Comparison of ENCODE assay signal across 8 cellular contexts in genomic region chr10:79244068-79244442, GRCh38.
DNase-seq lines count a peak whose midpoint lies in the region; ATAC-seq and TF ChIP-seq lines count a peak whose summit lies in the region.

No MANE protein-coding gene starts in this region.

- no peak for ATAC-seq in CD8-positive, alpha-beta T cell
- ATAC-seq in HG02678 (IDR thresholded peaks at IDR 0.05; ENCODE audit: unreplicated experiment) (peak; percentile 1), natural killer cell (no peak), GM18873 (IDR thresholded peaks at IDR 0.05; ENCODE audit: low FRiP score, unreplicated experiment) (no peak)

- POLR2A ChIA-PET in CD8-positive, alpha-beta T cell (lab: Charles Lee): no interaction called here

- H3K4me3 Mint-ChIP-seq in CD8-positive, alpha-beta T cell: peak overlapping the region; percentile 83
- peak overlapping the region; percentile 85 for H3K4me3 Mint-ChIP-seq in natural killer cell

- DNase-seq in CD8-positive, alpha-beta T cell: no peak
- DNase-seq in astrocyte of the spinal cord (ENCODE audit: low read depth, low spot score): no peak
- no peak for DNase-seq in natural killer cell
- no peak for DNase-seq in ACHN
- DNase-seq in NCI-H187 (lab: John Stamatoyannopoulos, UW): no peak
- DNase-seq in NCI-H2171 (lab: John Stamatoyannopoulos, UW): no peak

- no peaks in the 10 kb centered on the region for H3K27me3 ChIP-seq in CD8-positive, alpha-beta T cell (ENCODE audit: insufficient read depth, low read length)

- TF ChIP-seq CTCF in CD8-positive, alpha-beta T cell (IDR thresholded peaks at IDR 0.05): no peak
- TF ChIP-seq CTCF in astrocyte of the spinal cord (IDR thresholded peaks at IDR 0.05; ENCODE audit: low read depth, low read length) (no peak), natural killer cell (IDR thresholded peaks at IDR 0.05) (no peak)

- intact Hi-C loops in CD8-positive, alpha-beta T cell (cut with DNase I, micrococcal nuclease): loop anchor here (5.0 kb wide), 1 partner anchor 103 kb away; the partner anchor contains the start of gene PPIF (in 2 of the 2)
- intact Hi-C loops in natural killer cell (cut with micrococcal nuclease): loop anchor here (2.0 kb wide), 1 partner anchor 23 kb away; no protein-coding TSS in a partner anchor

- H3K9me3 ChIP-seq in CD8-positive, alpha-beta T cell (ENCODE audit: low read length): no peaks in the 10 kb centered on the region

- no peaks in the 10 kb centered on the region for H3K36me3 ChIP-seq in CD8-positive, alpha-beta T cell (ENCODE audit: insufficient read depth, low read length)

- in situ Hi-C loops in astrocyte of the spinal cord (cut with HindIII; ENCODE audit: low sequenced_read_pairs) (no loop called here), ACHN (cut with HindIII; ENCODE audit: low pct_ligation_motif_present, low pct_unique_long_range_greater_than_20kb, low sequenced_read_pairs) (no loop called here)

- H3K27ac Mint-ChIP-seq in CD8-positive, alpha-beta T cell: peak overlapping the region; percentile 75
- H3K27ac Mint-ChIP-seq in natural killer cell: peak overlapping the region; percentile 85

- peaks cover 40% of the 10 kb centered on the region for H3K4me1 ChIP-seq in CD8-positive, alpha-beta T cell (ENCODE audit: insufficient read depth, low read length)

- peak overlapping the region; percentile 3 for H3K27ac ChIP-seq in CD8-positive, alpha-beta T cell (ENCODE audit: low read depth, low read length)

- H3K9me3 Mint-ChIP-seq in CD8-positive, alpha-beta T cell: no peaks in the 10 kb centered on the region
- H3K9me3 Mint-ChIP-seq in natural killer cell: no peaks in the 10 kb centered on the region

- H3K4me1 Mint-ChIP-seq in CD8-positive, alpha-beta T cell (ENCODE audit: low read depth): peaks cover 49% of the 10 kb centered on the region
- peaks cover 63 to 69% of the 10 kb centered on the region in 2 donors for H3K4me1 Mint-ChIP-seq in natural killer cell

- CTCF ChIA-PET in CD8-positive, alpha-beta T cell (lab: Charles Lee): interaction anchor here (0.9 to 1.1 kb wide), 2 partner anchors 33 to 1197 kb away, joined by 3 to 5 read pairs; no protein-coding TSS in a partner anchor

- peak overlapping the region; percentile 28 for H3K4me3 ChIP-seq in CD8-positive, alpha-beta T cell (ENCODE audit: low read depth, low read length)
- H3K4me3 ChIP-seq in astrocyte of the spinal cord (ENCODE audit: low read depth, low read length): peak overlapping the region; percentile 32

- no peaks in the 10 kb centered on the region for H3K27me3 Mint-ChIP-seq in CD8-positive, alpha-beta T cell (ENCODE audit: low read depth)
- no peaks in the 10 kb centered on the region for H3K27me3 Mint-ChIP-seq in natural killer cell (ENCODE audit: low read depth in 2 of 2)

- H3K36me3 Mint-ChIP-seq in CD8-positive, alpha-beta T cell: no peaks in the 10 kb centered on the region
- H3K36me3 Mint-ChIP-seq in natural killer cell: no peaks in the 10 kb centered on the region
